ENCODE assay signal across 20 cellular contexts in the genomic region with DNA sequence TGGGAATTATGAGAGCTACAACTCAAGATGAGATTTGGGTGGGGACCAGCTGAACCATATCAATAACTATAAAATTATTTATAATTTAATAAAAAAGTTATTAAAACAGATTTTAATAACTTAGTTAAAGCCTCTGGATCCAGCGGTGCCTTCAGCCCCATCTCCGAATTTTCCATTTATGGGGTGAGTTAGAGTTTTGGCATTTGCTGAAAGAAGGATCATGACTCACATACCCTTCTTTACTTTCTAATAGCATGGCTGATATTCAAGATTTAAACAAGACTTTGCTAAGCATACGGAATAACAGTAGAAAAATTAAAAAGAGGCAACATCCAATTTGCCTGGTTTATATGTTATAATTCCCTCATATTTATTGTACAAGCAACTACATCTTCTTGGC.
DNase-seq lines count a peak whose midpoint lies in the region; ATAC-seq and TF ChIP-seq lines count a peak whose summit lies in the region.
"Had no signal": no experiment of that assay in that cellular context is flagged by ENCODE, and none has a peak within 500 bp of the region (broad histone marks: within the 10 kb centered on the region; RNA-seq: fewer than 3 reads in every experiment).

No MANE protein-coding gene starts in this region.

- no TSS peak for BruUV-seq in PC-3 (replicated peaks; lab: Mats Ljungman, UMichigan)

- H3K27ac ChIP-seq in PC-3 (ENCODE audit: low read length) (no peak overlapping the region), thoracic aorta (no peak overlapping the region)
- H3K27ac ChIP-seq in CD4-positive, alpha-beta memory T cell (ENCODE audit: low read depth, low read length) = no peak overlapping the region
- H3K27ac ChIP-seq: 22Rv1, BLaER1, C4-2B had no signal

- CTCF ChIA-PET in PC-3 (lab: Charles Lee) = no interaction called here
- CTCF ChIA-PET in CD4-positive, alpha-beta memory T cell (lab: Charles Lee; ENCODE audit: partially characterized antibody) = interaction anchor here (1.0 kb wide), 1 partner anchor 15 kb away, joined by 4 read pairs; no protein-coding TSS in a partner anchor

- POLR2A ChIA-PET in PC-3 (lab: Charles Lee; ENCODE audit: unreplicated experiment) = no interaction called here
- POLR2A ChIA-PET in CD4-positive, alpha-beta memory T cell (lab: Charles Lee; ENCODE audit: partially characterized antibody) = no interaction called here

- H3K36me3 ChIP-seq in PC-3 (ENCODE audit: low read depth, low read length) (no peaks in the 10 kb centered on the region), thoracic aorta (no peaks in the 10 kb centered on the region)
- H3K36me3 ChIP-seq in CD4-positive, alpha-beta memory T cell (ENCODE audit: insufficient read depth, low read length) = no peaks in the 10 kb centered on the region
- H3K36me3 ChIP-seq: BLaER1, HAP-1 had no signal

- H3K4me3 ChIP-seq in PC-3 (ENCODE audit: low read length) (no peak overlapping the region), thoracic aorta (no peak overlapping the region)
- no peak overlapping the region for H3K4me3 ChIP-seq in CD4-positive, alpha-beta memory T cell (ENCODE audit: low read length in 2 of 2)
- H3K4me3 ChIP-seq: BLaER1, HAP-1 had no signal

- H3K79me2 ChIP-seq in PC-3 (ENCODE audit: low read length) = no peaks in the 10 kb centered on the region

- no peaks in the 10 kb centered on the region for H3K27me3 ChIP-seq in PC-3 (ENCODE audit: low read length)
- H3K27me3 ChIP-seq in thoracic aorta (replicated peaks; ENCODE audit: insufficient read depth) = no peaks in the 10 kb centered on the region
- no peaks in the 10 kb centered on the region for H3K27me3 ChIP-seq in CD4-positive, alpha-beta memory T cell (ENCODE audit: insufficient read depth, low read length)
- H3K27me3 ChIP-seq: BLaER1 had no signal

- no peak overlapping the region for H3K4me3 Mint-ChIP-seq in CD4-positive, alpha-beta memory T cell
- H3K4me3 Mint-ChIP-seq: B cell; CD4-positive, CD25-positive, alpha-beta regulatory T cell; CD8-positive, alpha-beta memory T cell had no signal

- ATAC-seq in PC-3 = no peak
- peak; percentile 55 for ATAC-seq in thoracic aorta (ENCODE audit: insufficient number of reproducible peaks, low FRiP score, low read depth)
- no peak for ATAC-seq in HG03108 (IDR thresholded peaks at IDR 0.05; ENCODE audit: unreplicated experiment)

- H3F3A ChIP-seq in PC-3 (ENCODE audit: low read length, unreplicated experiment) = no peaks in the 10 kb centered on the region

- no peak overlapping the region for H3K9ac ChIP-seq in PC-3 (ENCODE audit: low read length)
- H3K9ac ChIP-seq: BLaER1 had no signal

- H3K4me2 ChIP-seq in PC-3 (ENCODE audit: low read length) = no peak overlapping the region
- H3K4me2 ChIP-seq: BLaER1 had no signal

- H3K36me3 Mint-ChIP-seq in CD4-positive, alpha-beta memory T cell = no peaks in the 10 kb centered on the region
- H3K36me3 Mint-ChIP-seq: CD4-positive, CD25-positive, alpha-beta regulatory T cell had no signal

- H3K27ac Mint-ChIP-seq in CD4-positive, alpha-beta memory T cell = no peak overlapping the region
- H3K27ac Mint-ChIP-seq: B cell; CD4-positive, CD25-positive, alpha-beta regulatory T cell; CD8-positive, alpha-beta memory T cell had no signal

- H3K9me2 ChIP-seq in PC-3 (replicated peaks; ENCODE audit: low read length) = no peaks in the 10 kb centered on the region

- no peaks in the 10 kb centered on the region for H4K20me1 ChIP-seq in PC-3 (ENCODE audit: low read length)
- H4K20me1 ChIP-seq: BLaER1 had no signal

- no peaks in the 10 kb centered on the region for H3K4me1 Mint-ChIP-seq in CD4-positive, alpha-beta memory T cell
- H3K4me1 Mint-ChIP-seq: B cell; CD4-positive, CD25-positive, alpha-beta regulatory T cell; CD8-positive, alpha-beta memory T cell had no signal

- intact Hi-C loops in PC-3 (cut with micrococcal nuclease) = no loop called here
- intact Hi-C loops in CD4-positive, alpha-beta memory T cell (cut with micrococcal nuclease) = no loop called here

- H3K9me3 ChIP-seq in PC-3 (ENCODE audit: low read length) (no peaks in the 10 kb centered on the region), thoracic aorta (no peaks in the 10 kb centered on the region)
- no peaks in the 10 kb centered on the region for H3K9me3 ChIP-seq in CD4-positive, alpha-beta memory T cell (ENCODE audit: control insufficient read depth in 1 of 2, low read length in 2 of 2)
- H3K9me3 ChIP-seq: BLaER1, HAP-1 had no signal

- TF ChIP-seq CTCF in PC-3 (conservative IDR thresholded peaks at IDR 0.05; ENCODE audit: low read depth, low read length) (no peak), thoracic aorta (IDR thresholded peaks at IDR 0.05) (no peak)

- H3K4me1 ChIP-seq in PC-3 (ENCODE audit: insufficient read depth, low read length) = no peaks in the 10 kb centered on the region
- peaks cover 4 to 24% of the 10 kb centered on the region in 2 donors for H3K4me1 ChIP-seq in thoracic aorta (ENCODE audit: control insufficient read depth in 1 of 2, low read depth in 2 of 2)
- no peaks in the 10 kb centered on the region for H3K4me1 ChIP-seq in CD4-positive, alpha-beta memory T cell (ENCODE audit: insufficient read depth, low read length)
- H3K4me1 ChIP-seq: BLaER1, HAP-1 had no signal

- DNase-seq in EH (ENCODE audit: low read depth) (peak; percentile 52), HCEC 1CT (peak; percentile 49), PC-3 (peak; percentile 10), thoracic aorta (ENCODE audit: low spot score) (no peak), COLO668 (lab: John Stamatoyannopoulos, UW; ENCODE audit: unreplicated experiment) (no peak)
- DNase-seq in CD4-positive, alpha-beta memory T cell = no peak
- DNase-seq: Calu3; CD4-positive, CD25-positive, alpha-beta regulatory T cell; CD8-positive, alpha-beta memory T cell; COR-L47; DMS153; DND-41; GF-D8; GOT3 had no signal

- H3K9me3 Mint-ChIP-seq in CD4-positive, alpha-beta memory T cell = peaks cover 0 to 4% (median under 1%) of the 10 kb centered on the region in 8 donors

- no peak overlapping the region for H2AFZ ChIP-seq in PC-3 (ENCODE audit: low read length)

- peaks cover 9 to 15% of the 10 kb centered on the region in 2 donors for H3K27me3 Mint-ChIP-seq in CD4-positive, alpha-beta memory T cell

Comparison
In these comparisons a context has a peak if more than half of its experiments do, and no peak if none do; other contexts are left out.
1. DNase-seq: peak in EH (single experiment), HCEC 1CT (single experiment) and PC-3 (single experiment); none in thoracic aorta (single experiment), COLO668 (single experiment) and CD4-positive, alpha-beta memory T cell (0 of 5).